Comparison of ENCODE assay signal across 7 cellular contexts in the genomic region with DNA sequence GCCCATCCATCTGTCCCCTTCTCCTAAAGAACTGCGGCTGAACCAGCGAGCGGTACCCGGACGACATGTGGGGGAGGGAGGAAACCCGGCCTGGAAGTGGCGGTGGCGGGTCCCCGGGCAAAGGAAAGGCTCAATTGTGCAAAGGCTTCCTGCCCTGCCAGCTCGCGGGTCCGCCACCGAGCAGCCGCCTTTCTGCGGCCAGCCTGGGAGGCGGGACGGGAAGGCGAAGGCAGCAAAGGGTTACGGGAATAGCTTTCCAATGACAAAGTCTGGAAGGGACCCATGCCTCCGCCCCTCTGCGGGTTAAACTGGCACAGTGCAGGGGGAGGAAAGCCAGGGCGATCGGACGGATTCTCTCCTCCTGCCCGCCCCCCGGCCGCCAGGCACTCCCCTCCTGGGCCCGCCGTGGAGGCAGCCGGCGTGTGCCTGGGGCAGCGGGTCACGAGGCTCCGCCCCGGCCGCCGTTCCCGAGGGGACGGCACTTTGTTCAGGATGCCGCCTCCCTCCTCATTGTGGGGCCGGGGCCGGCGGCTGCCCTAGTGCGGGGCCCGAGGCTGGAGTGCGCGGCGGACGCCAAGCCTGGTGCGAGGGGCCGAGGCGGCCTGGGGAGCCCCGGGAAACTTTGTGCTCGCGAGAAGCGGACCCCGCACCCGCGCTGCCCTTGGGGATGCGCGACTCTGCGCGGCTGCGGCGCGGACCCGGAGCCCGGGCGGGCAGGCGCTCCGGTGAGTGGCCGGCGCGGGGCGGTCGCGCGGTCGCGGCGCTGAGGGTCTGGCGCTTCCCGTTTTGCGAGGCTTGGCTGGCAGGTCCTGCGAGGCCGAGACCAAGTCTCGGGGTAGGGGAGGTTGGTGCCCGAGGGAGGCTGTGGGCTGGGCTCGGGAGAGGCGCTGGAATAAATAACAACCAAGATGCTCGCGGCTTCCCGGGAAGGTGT. TPM values are rescaled to one million over a fixed set of nuclear protein-coding genes. Genes with fewer than 3 reads are reported as not detected.
DNase-seq lines count a peak whose midpoint lies in the region; ATAC-seq, FAIRE-seq and TF ChIP-seq lines count a peak whose summit lies in the region.

A gene with protein sequence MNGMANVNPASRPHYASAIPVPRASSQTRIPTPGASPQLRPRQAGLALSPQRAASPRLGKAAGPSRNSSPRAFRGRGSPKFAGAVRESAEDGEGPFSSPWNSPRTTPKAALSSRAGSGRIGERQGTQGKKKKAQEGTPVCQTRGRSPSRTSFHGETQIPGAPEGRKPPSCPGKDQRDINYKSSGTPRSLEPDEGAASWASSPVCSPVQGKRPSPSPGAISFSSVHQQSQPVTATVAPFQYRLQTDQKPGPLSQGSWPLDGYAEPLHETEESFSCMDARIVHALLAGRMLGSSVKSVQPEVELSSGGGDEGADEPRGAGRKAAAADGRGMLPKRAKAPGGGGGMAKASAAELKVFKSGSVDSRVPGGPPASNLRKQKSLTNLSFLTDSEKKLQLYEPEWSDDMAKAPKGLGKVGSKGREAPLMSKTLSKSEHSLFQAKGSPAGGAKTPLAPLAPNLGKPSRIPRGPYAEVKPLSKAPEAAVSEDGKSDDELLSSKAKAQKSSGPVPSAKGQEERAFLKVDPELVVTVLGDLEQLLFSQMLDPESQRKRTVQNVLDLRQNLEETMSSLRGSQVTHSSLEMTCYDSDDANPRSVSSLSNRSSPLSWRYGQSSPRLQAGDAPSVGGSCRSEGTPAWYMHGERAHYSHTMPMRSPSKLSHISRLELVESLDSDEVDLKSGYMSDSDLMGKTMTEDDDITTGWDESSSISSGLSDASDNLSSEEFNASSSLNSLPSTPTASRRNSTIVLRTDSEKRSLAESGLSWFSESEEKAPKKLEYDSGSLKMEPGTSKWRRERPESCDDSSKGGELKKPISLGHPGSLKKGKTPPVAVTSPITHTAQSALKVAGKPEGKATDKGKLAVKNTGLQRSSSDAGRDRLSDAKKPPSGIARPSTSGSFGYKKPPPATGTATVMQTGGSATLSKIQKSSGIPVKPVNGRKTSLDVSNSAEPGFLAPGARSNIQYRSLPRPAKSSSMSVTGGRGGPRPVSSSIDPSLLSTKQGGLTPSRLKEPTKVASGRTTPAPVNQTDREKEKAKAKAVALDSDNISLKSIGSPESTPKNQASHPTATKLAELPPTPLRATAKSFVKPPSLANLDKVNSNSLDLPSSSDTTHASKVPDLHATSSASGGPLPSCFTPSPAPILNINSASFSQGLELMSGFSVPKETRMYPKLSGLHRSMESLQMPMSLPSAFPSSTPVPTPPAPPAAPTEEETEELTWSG (N-terminal part only) (plus strand): TSS at position 510 of the 934 bp plus-strand sequence. CDS start 83,758 bp downstream, outside the sequence.

- H3K36me3 ChIP-seq in DOHH2 (ENCODE audit: control insufficient read depth, low read length) = no peaks in the 10 kb centered on the region

- intact Hi-C loops in activated CD8-positive, alpha-beta T cell treated with anti-CD3 and anti-CD28 coated beads for 36 hours (cut with micrococcal nuclease) = no loop called here

- H3K9me3 Mint-ChIP-seq in IgD-negative memory B cell = peaks cover 0 to 2% (median 0%) of the 10 kb centered on the region in 3 donors
- no peaks in the 10 kb centered on the region for H3K9me3 Mint-ChIP-seq in activated CD8-positive, alpha-beta T cell treated with anti-CD3 and anti-CD28 coated beads for 36 hours

- no peaks in the 10 kb centered on the region for H3K9me3 ChIP-seq in DOHH2 (ENCODE audit: control insufficient read depth, insufficient read depth, low read length)

- no peak for DNase-seq in activated CD8-positive, alpha-beta T cell treated with anti-CD3 and anti-CD28 coated beads for 36 hours
- DNase-seq in fibroblast of the aortic adventitia (ENCODE audit: low read depth) (peak; percentile 85), myocyte (ENCODE audit: low read depth) (peak; percentile 95), urothelium cell line (ENCODE audit: low spot score) (peak; percentile 87), NK-92 (lab: John Stamatoyannopoulos, UW; ENCODE audit: unreplicated experiment) (no peak)

- peaks cover 3% of the 10 kb centered on the region for H3K36me3 Mint-ChIP-seq in IgD-negative memory B cell
- H3K36me3 Mint-ChIP-seq in activated CD8-positive, alpha-beta T cell treated with anti-CD3 and anti-CD28 coated beads for 36 hours (ENCODE audit: low read depth) = no peaks in the 10 kb centered on the region

- peaks cover 38% of the 10 kb centered on the region for H3K4me1 ChIP-seq in DOHH2 (ENCODE audit: control insufficient read depth, low read length)

- H3F3A ChIP-seq in DOHH2 (ENCODE audit: control insufficient read depth, insufficient read depth) = no peaks in the 10 kb centered on the region; the same call in 1 of the 2 replicates

- peak; percentile 40 for ATAC-seq in activated CD8-positive, alpha-beta T cell treated with anti-CD3 and anti-CD28 coated beads for 36 hours

- peak; percentile 65 for FAIRE-seq in urothelium cell line (lab: Jason Lieb, UNC)

- H3K27ac ChIP-seq in DOHH2 (ENCODE audit: low read depth, low read length) = no peak within 1 kb of the TSS

- POLR2A ChIA-PET in activated CD8-positive, alpha-beta T cell treated with anti-CD3 and anti-CD28 coated beads for 36 hours (lab: Charles Lee) = interaction anchor here (0.6 kb wide), 1 partner anchor 13 kb away, joined by 3 read pairs; no protein-coding TSS in a partner anchor

- H3K4me3 ChIP-seq in DOHH2 (ENCODE audit: low read length) (peak within 1 kb of the TSS; percentile 42), fibroblast of the aortic adventitia (ENCODE audit: low read depth, low read length) (peak within 1 kb of the TSS; percentile 85)

- peak within 1 kb of the TSS in 1 of 3 donors; percentile 25 for H3K27ac Mint-ChIP-seq in IgD-negative memory B cell
- no peak within 1 kb of the TSS for H3K27ac Mint-ChIP-seq in activated CD8-positive, alpha-beta T cell treated with anti-CD3 and anti-CD28 coated beads for 36 hours

- H3K9me2 ChIP-seq in DOHH2 (replicated peaks; ENCODE audit: control insufficient read depth, low read length) = no peaks in the 10 kb centered on the region

- peak within 1 kb of the TSS; percentile 78 to 93 (median 88) for H3K4me3 Mint-ChIP-seq in IgD-negative memory B cell
- H3K4me3 Mint-ChIP-seq in activated CD8-positive, alpha-beta T cell treated with anti-CD3 and anti-CD28 coated beads for 36 hours = peak within 1 kb of the TSS; percentile 44

- H3K27me3 ChIP-seq in DOHH2 (ENCODE audit: control insufficient read depth, low read length) = peaks cover 64% of the 10 kb centered on the region

- TF ChIP-seq CTCF in DOHH2 (IDR thresholded peaks at IDR 0.05; ENCODE audit: low read depth, low read length, poor library complexity, severe bottlenecking) (no peak), fibroblast of the aortic adventitia (IDR thresholded peaks at IDR 0.05; ENCODE audit: insufficient read depth, low read length) (no peak)
- TF ChIP-seq CTCF in activated CD8-positive, alpha-beta T cell treated with anti-CD3 and anti-CD28 coated beads for 36 hours (IDR thresholded peaks at IDR 0.05) = no peak

- H3K27me3 Mint-ChIP-seq in IgD-negative memory B cell = peaks cover 38% of the 10 kb centered on the region
- H3K27me3 Mint-ChIP-seq in activated CD8-positive, alpha-beta T cell treated with anti-CD3 and anti-CD28 coated beads for 36 hours = peaks cover 57% of the 10 kb centered on the region

- peaks cover 13 to 18% (median 18%) of the 10 kb centered on the region in 3 donors for H3K4me1 Mint-ChIP-seq in IgD-negative memory B cell
- H3K4me1 Mint-ChIP-seq in activated CD8-positive, alpha-beta T cell treated with anti-CD3 and anti-CD28 coated beads for 36 hours (ENCODE audit: low read depth) = peaks cover 10% of the 10 kb centered on the region

- H3K79me2 ChIP-seq in DOHH2 (ENCODE audit: control insufficient read depth, low read length) = no peaks in the 10 kb centered on the region

- CTCF ChIA-PET in activated CD8-positive, alpha-beta T cell treated with anti-CD3 and anti-CD28 coated beads for 36 hours (lab: Charles Lee) = interaction anchor here (1.0 to 2.3 kb wide), 4 partner anchors 20 to 171 kb away, joined by 3 to 5 read pairs (median 4); no protein-coding TSS in a partner anchor

- H3K4me2 ChIP-seq in DOHH2 (ENCODE audit: low read length) = peak within 1 kb of the TSS; percentile 45

- peaks cover 3% of the 10 kb centered on the region; the same call in 1 of the 2 replicates for H4K20me1 ChIP-seq in DOHH2 (ENCODE audit: control insufficient read depth, insufficient read depth, low read depth, low read length)

RNA-seq across cellular contexts. Expression of the gene that starts here (rescaled TPM):
- 1.3 TPM for polyA plus RNA-seq in IgD-negative memory B cell
- 1 to 10 TPM; 1.6 to 2.1 TPM for total RNA-seq in activated CD8-positive, alpha-beta T cell treated with anti-CD3 and anti-CD28 coated beads for 36 hours
- total RNA-seq in fibroblast of the aortic adventitia (ENCODE audit: low replicate concordance) (29.8 and 136 TPM in 2 replicates), myocyte (30.5 and 43.3 TPM in 2 replicates)
- polyA plus RNA-seq in myocyte (2012) = 55.9 TPM

Comparison
In these comparisons a context has a peak if more than half of its experiments do, and no peak if none do; other contexts are left out.
1. RNA of the gene that starts here (total RNA-seq): 29.8 to 136 TPM in fibroblast of the aortic adventitia and 30.5 to 43.3 TPM in myocyte; 1.6 to 2.1 TPM in activated CD8-positive, alpha-beta T cell treated with anti-CD3 and anti-CD28 coated beads for 36 hours; every median in the first group is over 10 times any median in the second.
2. DNase-seq: peak in fibroblast of the aortic adventitia (single experiment), myocyte (single experiment) and urothelium cell line (single experiment); none in activated CD8-positive, alpha-beta T cell treated with anti-CD3 and anti-CD28 coated beads for 36 hours (single experiment) and NK-92 (single experiment).